ENCODE assay signal across 8 cellular contexts in genomic region chr4:147056951-147057630, GRCh38.
DNase-seq lines count a peak whose midpoint lies in the region; ATAC-seq and TF ChIP-seq lines count a peak whose summit lies in the region.

No MANE protein-coding gene starts in this region.

- intact Hi-C loops in posterior cingulate gyrus (cut with DNase I) = no loop called here

- TF ChIP-seq CTCF in NB4 (IDR thresholded peaks at IDR 0.05; ENCODE audit: low read depth, low read length) (no peak), retinal pigment epithelial cell (conservative IDR thresholded peaks at IDR 0.05; ENCODE audit: low read depth, low read length) (no peak)

- no peaks in the 10 kb centered on the region for H3K9me3 ChIP-seq in effector memory CD4-positive, alpha-beta T cell (ENCODE audit: control insufficient read depth, low read length)
- no peaks in the 10 kb centered on the region for H3K9me3 ChIP-seq in HAP-1

- peak; percentile 40 for ATAC-seq in GM18502 (IDR thresholded peaks at IDR 0.05; ENCODE audit: poor library complexity, unreplicated experiment)

- in situ Hi-C loops in HAP-1 (cut with MboI; ENCODE audit: low sequenced_read_pairs) = no loop called here

- no peaks in the 10 kb centered on the region for H3K27me3 ChIP-seq in effector memory CD4-positive, alpha-beta T cell (replicated peaks; ENCODE audit: control insufficient read depth, insufficient read depth, low read length, poor library complexity, severe bottlenecking)
- H3K27me3 ChIP-seq in HAP-1 (ENCODE audit: low read depth) = peaks cover 3% of the 10 kb centered on the region; the same call in 1 of the 2 replicates

- no peak overlapping the region for H3K27ac ChIP-seq in effector memory CD4-positive, alpha-beta T cell (ENCODE audit: insufficient read depth, low read length, poor library complexity, severe bottlenecking)

- peak; percentile 43 for DNase-seq in NB4 (ENCODE audit: low read depth)
- no peak for DNase-seq in effector memory CD4-positive, alpha-beta T cell
- no peak for DNase-seq in retinal pigment epithelial cell (ENCODE audit: low read depth)
- DNase-seq in posterior cingulate gyrus = no peak
- DNase-seq in NCI-H526 treated with DMSO at 0.1 percent for 48 hours (lab: John Stamatoyannopoulos, UW) = no peak
- DNase-seq in HAP-1 (ENCODE audit: low spot score in 2 of 2) = no peak
- DNase-seq in NCI-H2107 treated with DMSO at 0.1 percent for 48 hours (lab: John Stamatoyannopoulos, UW; ENCODE audit: unreplicated experiment) = no peak

- no peak for TF ChIP-seq POLR2A in NB4 (IDR thresholded peaks at IDR 0.05; ENCODE audit: extremely low read depth, insufficient read length)

- no peaks in the 10 kb centered on the region for H3K36me3 ChIP-seq in effector memory CD4-positive, alpha-beta T cell (ENCODE audit: control insufficient read depth, insufficient read depth, low read length)
- H3K36me3 ChIP-seq in HAP-1 (replicated peaks) = no peaks in the 10 kb centered on the region

- H3K4me1 ChIP-seq in effector memory CD4-positive, alpha-beta T cell (ENCODE audit: control insufficient read depth, insufficient read depth, low read length, poor library complexity, severe bottlenecking) = no peaks in the 10 kb centered on the region
- no peaks in the 10 kb centered on the region for H3K4me1 ChIP-seq in HAP-1

- H3K4me3 ChIP-seq in NB4 (ENCODE audit: low read depth, low read length) = peak overlapping the region; percentile 48
- peak overlapping the region; percentile 53 for H3K4me3 ChIP-seq in effector memory CD4-positive, alpha-beta T cell (ENCODE audit: insufficient read depth, low read depth, low read length, poor library complexity, severe bottlenecking)
- peak overlapping the region; percentile 41 for H3K4me3 ChIP-seq in retinal pigment epithelial cell (ENCODE audit: low read length)
- H3K4me3 ChIP-seq in HAP-1 = no peak overlapping the region
